20 cellular contexts compared by ENCODE assay signal in genomic region chr6:165749163-165749562, GRCh38.
DNase-seq lines count a peak whose midpoint lies in the region; ATAC-seq, FAIRE-seq and TF ChIP-seq lines count a peak whose summit lies in the region.
"Had no signal": no experiment of that assay in that cellular context is flagged by ENCODE, and none has a peak within 500 bp of the region (broad histone marks: within the 10 kb centered on the region; RNA-seq: fewer than 3 reads in every experiment).

No MANE protein-coding gene starts in this region.

- intact Hi-C loops in GM12878 (cut with micrococcal nuclease; ENCODE audit: unreplicated experiment), result no loop called here
- intact Hi-C loops in stomach (cut with DNase I; ENCODE audit: low total_unique reads), result no loop called here

- TF ChIP-seq EP300 in GM12878 (IDR thresholded peaks at IDR 0.05; ENCODE audit: borderline replicate concordance in 1 of 2, control insufficient read depth in 1 of 2, low read depth in 2 of 2, low read length in 2 of 2) (no peak), stomach (IDR thresholded peaks at IDR 0.05) (no peak)

- peak overlapping the region; percentile 7 for H3K4me3 Mint-ChIP-seq in endothelial cell (ENCODE audit: unreplicated experiment)
- no peak overlapping the region for H3K4me3 Mint-ChIP-seq in natural killer cell treated with Interleukin-12 subunit alpha and Interleukin-12 subunit beta and Interleukin-15 and Interleukin-18, amount 100 ng/mL, for 72 hours
- H3K4me3 Mint-ChIP-seq: CD14-positive monocyte; CD4-positive, alpha-beta memory T cell; GM23338 had no signal

- ATAC-seq in GM12878, result no peak
- ATAC-seq in natural killer cell treated with Interleukin-12 subunit alpha and Interleukin-12 subunit beta and Interleukin-15 and Interleukin-18, amount 100 ng/mL, for 72 hours, result no peak
- ATAC-seq: GM23338 had no signal

- TF ChIP-seq POLR2A in GM12891 (IDR thresholded peaks at IDR 0.05; ENCODE audit: low read depth, low read length) (no peak), GM12878 (IDR thresholded peaks at IDR 0.05; ENCODE audit: low read depth, low read length) (no peak), stomach (IDR thresholded peaks at IDR 0.05) (no peak)

- FAIRE-seq in GM12891 (lab: Jason Lieb, UNC) (peak; percentile 71), GM12878 (lab: Jason Lieb, UNC) (peak; percentile 79)
- FAIRE-seq: GM18507 had no signal

- no peaks in the 10 kb centered on the region for H4K20me1 ChIP-seq in GM12878 (ENCODE audit: control insufficient read depth, insufficient read depth)
- H4K20me1 ChIP-seq: BLaER1 had no signal

- TF ChIP-seq CTCF in HEK293 (tag by site-specific recombination; IDR thresholded peaks at IDR 0.05), result no peak
- no peak for TF ChIP-seq CTCF in GM12878 (IDR thresholded peaks at IDR 0.05 in 2 of 3, conservative IDR thresholded peaks at IDR 0.05 in 1 of 3; ENCODE audit: control insufficient read depth in 2 of 3, extremely low read depth in 1 of 3, insufficient read depth in 1 of 3, low read depth in 3 of 3, low read length in 3 of 3)
- no peak for TF ChIP-seq CTCF in endothelial cell (IDR thresholded peaks at IDR 0.05; ENCODE audit: unreplicated experiment)
- TF ChIP-seq CTCF in stomach (IDR thresholded peaks at IDR 0.05), result no peak

- H3K27me3 ChIP-seq in GM12878 (replicated peaks in 1 of 2; ENCODE audit: control insufficient read depth in 2 of 2, insufficient read depth in 2 of 2, low read length in 1 of 2) (no peaks in the 10 kb centered on the region), stomach (no peaks in the 10 kb centered on the region)
- H3K27me3 ChIP-seq: BLaER1 had no signal

- no peak for TF ChIP-seq RAD21 in GM12878 (IDR thresholded peaks at IDR 0.05; ENCODE audit: insufficient read depth, low read depth, low read length)

- CTCF ChIA-PET in HEK293 (lab: Yijun Ruan, JAX) (no interaction called here), GM12878 (lab: Yijun Ruan, JAX) (no interaction called here)

- no peak overlapping the region for H3K9ac ChIP-seq in GM12878 (ENCODE audit: control insufficient read depth, insufficient read depth, low read length)
- H3K9ac ChIP-seq: BLaER1 had no signal

- in situ Hi-C loops in GM12878 (cut with MboI), result no loop called here

- H3K27me3 Mint-ChIP-seq in endothelial cell (ENCODE audit: unreplicated experiment), result peaks cover 4% of the 10 kb centered on the region
- peaks cover 0 to 2% of the 10 kb centered on the region in 2 donors for H3K27me3 Mint-ChIP-seq in natural killer cell treated with Interleukin-12 subunit alpha and Interleukin-12 subunit beta and Interleukin-15 and Interleukin-18, amount 100 ng/mL, for 72 hours

- no peaks in the 10 kb centered on the region for H3K36me3 ChIP-seq in HEK293 (ENCODE audit: control insufficient read depth in 2 of 2, insufficient read depth in 1 of 2, low read length in 2 of 2)
- H3K36me3 ChIP-seq in GM12878 (ENCODE audit: control insufficient read depth in 2 of 2, insufficient read depth in 2 of 2, low read length in 1 of 2), result no peaks in the 10 kb centered on the region
- no peaks in the 10 kb centered on the region for H3K36me3 ChIP-seq in stomach
- H3K36me3 ChIP-seq: BLaER1 had no signal

- H3K9me3 ChIP-seq in HEK293 (ENCODE audit: control insufficient read depth, insufficient read depth, low read depth, low read length) (no peaks in the 10 kb centered on the region), GM12878 (replicated peaks; ENCODE audit: control insufficient read depth, insufficient read depth, low read length) (no peaks in the 10 kb centered on the region), stomach (no peaks in the 10 kb centered on the region)
- H3K9me3 ChIP-seq: BLaER1 had no signal

- no peak for DNase-seq in GM12891 (ENCODE audit: insufficient read length, low spot score)
- DNase-seq in GM12878 (ENCODE audit: low read depth, low spot score), result no peak
- no peak for DNase-seq in endothelial cell (ENCODE audit: low spot score)
- DNase-seq in stimulated activated CD4-positive, alpha-beta T cell treated with anti-CD3 and anti-CD28 coated beads, Interleukin-4, amount 100 ng/mL, for 24 hours, result no peak
- no peak for DNase-seq in caudate nucleus (lab: John Stamatoyannopoulos, UW)
- DNase-seq in natural killer cell treated with Interleukin-12 subunit alpha and Interleukin-12 subunit beta and Interleukin-15 and Interleukin-18, amount 100 ng/mL, for 72 hours (ENCODE audit: low spot score), result no peak
- no peak for DNase-seq in stomach
- DNase-seq: 8988T; CD4-positive, alpha-beta memory T cell; DMS153; DMS79; GDM1; H7; Karpas-422; KBM-7 had no signal

- no peaks in the 10 kb centered on the region for H3K4me1 ChIP-seq in HEK293 (ENCODE audit: control insufficient read depth, insufficient read depth, low read length)
- no peaks in the 10 kb centered on the region for H3K4me1 ChIP-seq in GM12878 (ENCODE audit: control insufficient read depth, insufficient read depth, low read length)
- no peaks in the 10 kb centered on the region for H3K4me1 ChIP-seq in stomach
- H3K4me1 ChIP-seq: BLaER1 had no signal

- no peak overlapping the region for H2AFZ ChIP-seq in GM12878 (ENCODE audit: control insufficient read depth, low read depth, low read length)
- H2AFZ ChIP-seq: GM23338 had no signal

- RAD21 ChIA-PET in GM12878 (lab: Charles Lee; ENCODE audit: unreplicated experiment), result no interaction called here

- no peaks in the 10 kb centered on the region for H3K79me2 ChIP-seq in GM12878 (ENCODE audit: control insufficient read depth, insufficient read depth, low read length)

- H3K9me3 Mint-ChIP-seq in endothelial cell (ENCODE audit: unreplicated experiment), result no peaks in the 10 kb centered on the region
- H3K9me3 Mint-ChIP-seq in natural killer cell treated with Interleukin-12 subunit alpha and Interleukin-12 subunit beta and Interleukin-15 and Interleukin-18, amount 100 ng/mL, for 72 hours, result peaks cover 6% of the 10 kb centered on the region

- no peak overlapping the region for H3K4me2 ChIP-seq in GM12878 (ENCODE audit: control insufficient read depth, insufficient read depth)
- H3K4me2 ChIP-seq: BLaER1, GM23338 had no signal

- no peaks in the 10 kb centered on the region for H3K4me1 Mint-ChIP-seq in endothelial cell (ENCODE audit: unreplicated experiment)
- no peaks in the 10 kb centered on the region for H3K4me1 Mint-ChIP-seq in natural killer cell treated with Interleukin-12 subunit alpha and Interleukin-12 subunit beta and Interleukin-15 and Interleukin-18, amount 100 ng/mL, for 72 hours (ENCODE audit: low read depth in 2 of 2)
- H3K4me1 Mint-ChIP-seq: CD14-positive monocyte; CD4-positive, alpha-beta memory T cell; GM23338 had no signal

- POLR2A ChIA-PET in HEK293 (lab: Yijun Ruan, JAX) (no interaction called here), GM12878 (lab: Charles Lee) (no interaction called here)

- BruUV-seq in GM12878 (replicated peaks; lab: Mats Ljungman, UMichigan), result no TSS peak

- H3K27ac ChIP-seq in HEK293 (ENCODE audit: extremely low read depth, low read depth, low read length) (no peak overlapping the region), GM12878 (ENCODE audit: control insufficient read depth, insufficient read depth) (no peak overlapping the region), caudate nucleus (ENCODE audit: low read depth, low read length) (no peak overlapping the region), stomach (no peak overlapping the region)
- H3K27ac ChIP-seq: BLaER1 had no signal

- H3K36me3 Mint-ChIP-seq in endothelial cell (ENCODE audit: low read depth, unreplicated experiment), result no peaks in the 10 kb centered on the region
- H3K36me3 Mint-ChIP-seq in natural killer cell treated with Interleukin-12 subunit alpha and Interleukin-12 subunit beta and Interleukin-15 and Interleukin-18, amount 100 ng/mL, for 72 hours, result no peaks in the 10 kb centered on the region
- H3K36me3 Mint-ChIP-seq: CD14-positive monocyte; CD4-positive, alpha-beta memory T cell had no signal

- SMC1A ChIA-PET in GM12878 (lab: Charles Lee; ENCODE audit: uncharacterized antibody, unreplicated experiment), result no interaction called here

- H3K4me3 ChIP-seq in HEK293 (ENCODE audit: low read depth, low read length) (no peak overlapping the region), GM12878 (no peak overlapping the region), stomach (no peak overlapping the region)
- H3K4me3 ChIP-seq: BLaER1, GM23338 had no signal

- H3K27ac Mint-ChIP-seq in endothelial cell (ENCODE audit: unreplicated experiment), result no peak overlapping the region
- H3K27ac Mint-ChIP-seq in natural killer cell treated with Interleukin-12 subunit alpha and Interleukin-12 subunit beta and Interleukin-15 and Interleukin-18, amount 100 ng/mL, for 72 hours, result no peak overlapping the region
- H3K27ac Mint-ChIP-seq: GM23338 had no signal

TF ChIP-seq in GM12891, 5 proteins besides CTCF, POLR2A, EP300 and RAD21:
- TF ChIP-seq PAX5 (IDR thresholded peaks at IDR 0.05; ENCODE audit: insufficient read depth, low read length, severe bottlenecking), result no peak
- no peak for TF ChIP-seq POLR2AphosphoS5 (IDR thresholded peaks at IDR 0.05; ENCODE audit: low read depth, low read length)

TF ChIP-seq in HEK293, 187 proteins besides CTCF, POLR2A, EP300 and RAD21 (continues in another document):
- 0 out of 2 replicates have a peak, but pooled peaks have one; percentile 28 for TF ChIP-seq ZNF658 (tag by site-specific recombination; IDR thresholded peaks at IDR 0.05)
- no peak; the same call in 1 of the 2 replicates for TF ChIP-seq ZNF16 (tag by site-specific recombination; IDR thresholded peaks at IDR 0.05; ENCODE audit: low read depth)

TF ChIP-seq in GM12878, 131 proteins besides CTCF, POLR2A, EP300 and RAD21:
- no peak for TF ChIP-seq RFX5 (IDR thresholded peaks at IDR 0.05; ENCODE audit: low read depth, low read length)
- peak; percentile 18 for TF ChIP-seq NR2C2 (IDR thresholded peaks at IDR 0.05; ENCODE audit: borderline replicate concordance, control insufficient read depth, insufficient read length, low read depth)
- TF ChIP-seq HDGF (IDR thresholded peaks at IDR 0.05), result 0 out of 2 replicates have a peak, but pooled peaks have one; percentile 34
